23 cellular contexts compared by ENCODE assay signal in the genomic region with DNA sequence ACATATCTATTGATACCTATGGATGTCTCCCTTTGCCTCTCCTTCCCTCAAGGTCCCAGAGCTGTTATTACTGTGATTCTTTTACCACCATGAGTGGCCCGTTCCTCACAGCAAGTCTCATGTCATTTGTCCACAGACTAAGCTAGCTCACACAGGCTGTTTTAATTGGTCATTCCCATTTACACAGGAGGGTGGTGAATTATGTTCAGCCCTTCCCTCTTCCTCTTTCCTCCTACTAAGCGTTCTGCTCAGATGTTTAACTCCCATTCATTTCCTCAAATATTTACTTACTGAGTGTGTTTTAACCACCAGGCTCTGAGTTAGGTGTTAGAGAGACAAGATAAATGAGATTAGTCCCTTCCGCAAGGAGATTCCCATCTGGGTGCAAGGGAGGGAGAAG.
"Had no signal": no experiment of that assay in that cellular context is flagged by ENCODE, and none has a peak within 500 bp of the region (broad histone marks: within the 10 kb centered on the region; RNA-seq: fewer than 3 reads in every experiment).

No MANE protein-coding gene starts in this region.

- H3K36me3 ChIP-seq: gastroesophageal sphincter, lower lobe of right lung, tibial artery had no signal

- DNase-seq: activated CD4-positive, alpha-beta T cell treated with anti-CD3 and anti-CD28 coated beads, Interleukin-2, amount 50 U/mL, for 48 hours; activated effector memory CD4-positive, alpha-beta T cell treated with Interleukin-2 at 50 U/mL for 16 hours; activated naive CD4-positive, alpha-beta T cell treated with anti-CD3 and anti-CD28 coated beads for 36 hours; activated naive CD8-positive, alpha-beta T cell treated with anti-CD3 and anti-CD28 coated beads, Interleukin-2, amount 10 ng/mL, durations not matched to agents 7 days and 5 days; activated T-cell treated with anti-CD3 and anti-CD28 coated beads, Interleukin-2, amount 50 U/mL, for 48 hours; amniotic stem cell; cerebellar nuclear complex; head of caudate nucleus; islet precursor cell; left cardiac atrium; lower lobe of right lung; naive thymus-derived CD8-positive, alpha-beta T cell; occipital lobe; small intestine; stimulated activated CD4-positive, alpha-beta T cell treated with anti-CD3 and anti-CD28 coated beads, Interleukin-2, amount 100 ng/mL, for 24 hours; stimulated activated naive CD8-positive, alpha-beta T cell treated with anti-CD3 and anti-CD28 coated beads, Interleukin-15, amount 100 ng/mL, for 72 hours; T-helper 1 cell; tibial artery had no signal

- H3K9me3 Mint-ChIP-seq: activated naive CD4-positive, alpha-beta T cell treated with anti-CD3 and anti-CD28 coated beads for 36 hours; naive thymus-derived CD8-positive, alpha-beta T cell; stimulated activated effector memory CD8-positive, alpha-beta T cell treated with anti-CD3 and anti-CD28 coated beads, Interleukin-12 subunit alpha, Interleukin-12 subunit beta, amount 100 ng/mL, for 72 hours; stimulated activated naive CD8-positive, alpha-beta T cell treated with anti-CD3 and anti-CD28 coated beads, Interleukin-15, amount 100 ng/mL, for 72 hours had no signal

- H3K27ac ChIP-seq: coronary artery, epithelial cell of prostate, gastroesophageal sphincter, lower lobe of right lung, tibial artery had no signal

- H3K27ac Mint-ChIP-seq: activated naive CD4-positive, alpha-beta T cell treated with anti-CD3 and anti-CD28 coated beads for 36 hours; activated naive CD8-positive, alpha-beta T cell treated with anti-CD3 and anti-CD28 coated beads, Interleukin-2, amount 10 ng/mL, durations not matched to agents 7 days and 5 days; naive thymus-derived CD8-positive, alpha-beta T cell; stimulated activated effector memory CD8-positive, alpha-beta T cell treated with anti-CD3 and anti-CD28 coated beads, Interleukin-12 subunit alpha, Interleukin-12 subunit beta, amount 100 ng/mL, for 72 hours; stimulated activated naive CD8-positive, alpha-beta T cell treated with anti-CD3 and anti-CD28 coated beads, Interleukin-15, amount 100 ng/mL, for 72 hours; WTC11 had no signal

- H3K4me1 Mint-ChIP-seq: activated naive CD8-positive, alpha-beta T cell treated with anti-CD3 and anti-CD28 coated beads, Interleukin-2, amount 10 ng/mL, durations not matched to agents 7 days and 5 days; stimulated activated effector memory CD8-positive, alpha-beta T cell treated with anti-CD3 and anti-CD28 coated beads, Interleukin-12 subunit alpha, Interleukin-12 subunit beta, amount 100 ng/mL, for 72 hours; stimulated activated naive CD8-positive, alpha-beta T cell treated with anti-CD3 and anti-CD28 coated beads, Interleukin-15, amount 100 ng/mL, for 72 hours; WTC11 had no signal

- H3K9me3 ChIP-seq: gastroesophageal sphincter, lower lobe of right lung, tibial artery had no signal

- H3K4me3 Mint-ChIP-seq: activated naive CD4-positive, alpha-beta T cell treated with anti-CD3 and anti-CD28 coated beads for 36 hours; activated naive CD8-positive, alpha-beta T cell treated with anti-CD3 and anti-CD28 coated beads, Interleukin-2, amount 10 ng/mL, durations not matched to agents 7 days and 5 days; naive thymus-derived CD8-positive, alpha-beta T cell; stimulated activated effector memory CD8-positive, alpha-beta T cell treated with anti-CD3 and anti-CD28 coated beads, Interleukin-12 subunit alpha, Interleukin-12 subunit beta, amount 100 ng/mL, for 72 hours; stimulated activated naive CD8-positive, alpha-beta T cell treated with anti-CD3 and anti-CD28 coated beads, Interleukin-15, amount 100 ng/mL, for 72 hours; WTC11 had no signal

- H3K4me1 ChIP-seq: gastroesophageal sphincter, lower lobe of right lung, tibial artery had no signal

- H3K27me3 ChIP-seq: gastroesophageal sphincter, tibial artery had no signal

- H3K36me3 Mint-ChIP-seq: naive thymus-derived CD8-positive, alpha-beta T cell; stimulated activated effector memory CD8-positive, alpha-beta T cell treated with anti-CD3 and anti-CD28 coated beads, Interleukin-12 subunit alpha, Interleukin-12 subunit beta, amount 100 ng/mL, for 72 hours had no signal

- H3K27me3 Mint-ChIP-seq: stimulated activated naive CD8-positive, alpha-beta T cell treated with anti-CD3 and anti-CD28 coated beads, Interleukin-15, amount 100 ng/mL, for 72 hours had no signal

- H3K4me3 ChIP-seq: coronary artery, gastroesophageal sphincter, lower lobe of right lung, tibial artery had no signal
